ENCODE assay signal across 10 cellular contexts in the genomic region with DNA sequence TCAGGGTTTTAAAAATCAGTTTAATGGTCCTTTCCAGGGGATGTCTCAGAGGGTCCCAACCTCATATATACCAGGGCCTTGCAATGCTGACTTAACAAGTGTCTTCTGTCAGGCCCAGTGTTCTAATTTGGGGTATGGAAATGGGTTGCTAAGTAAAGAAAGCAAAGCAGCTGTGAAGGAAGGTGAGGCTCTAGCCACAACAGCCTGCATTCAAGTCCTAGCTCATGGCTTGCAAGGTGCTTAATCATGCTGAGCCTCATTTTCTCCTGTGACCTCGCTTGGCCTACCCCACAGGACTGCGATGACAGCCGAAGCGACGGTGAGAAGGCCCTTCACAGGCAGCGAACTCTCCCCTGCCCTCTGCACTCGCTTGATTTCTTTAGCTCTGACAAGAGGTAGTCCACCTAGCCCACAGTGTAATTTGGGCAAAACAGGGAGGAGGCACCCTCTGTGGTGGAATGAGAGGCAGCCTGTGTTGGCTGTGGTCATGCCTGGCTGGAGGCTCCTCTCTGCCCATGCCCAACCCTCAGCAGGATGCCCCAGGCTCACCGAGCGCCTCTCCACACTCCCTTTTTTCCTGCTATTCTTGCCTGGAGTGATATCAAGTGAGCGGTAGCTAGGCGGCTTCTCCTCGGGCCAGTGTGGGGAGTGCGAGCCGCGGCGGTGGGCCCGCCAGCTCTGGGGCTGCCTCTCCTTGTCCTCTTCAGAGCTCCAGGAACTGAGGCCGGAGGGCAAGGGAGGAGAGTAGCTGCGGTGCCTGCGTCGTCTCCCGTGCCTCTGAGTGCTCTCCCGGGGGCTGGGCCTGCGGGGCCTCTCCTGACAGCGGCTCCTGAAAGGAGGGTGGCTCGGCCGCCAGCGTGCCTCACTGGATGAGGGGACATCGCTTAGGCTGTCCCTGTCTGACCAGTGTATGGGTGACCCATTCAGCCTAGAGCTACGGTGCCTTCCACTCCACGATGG. TPM values are rescaled to one million over a fixed set of nuclear protein-coding genes. Genes with fewer than 3 reads are reported as not detected.
DNase-seq lines count a peak whose midpoint lies in the region; ATAC-seq and TF ChIP-seq lines count a peak whose summit lies in the region.
"Had no signal": no experiment of that assay in that cellular context is flagged by ENCODE, and none has a peak within 500 bp of the region (broad histone marks: within the 10 kb centered on the region; RNA-seq: fewer than 3 reads in every experiment).

No MANE protein-coding gene starts in this region.

- peaks cover 11% of the 10 kb centered on the region for H3K36me3 Mint-ChIP-seq in IgD-negative memory B cell

- no peaks in the 10 kb centered on the region for H3K27me3 ChIP-seq in spleen (replicated peaks in 1 of 7)
- no peaks in the 10 kb centered on the region for H3K27me3 ChIP-seq in testis
- H3K27me3 ChIP-seq: right atrium auricular region had no signal

- H3K4me3 ChIP-seq in spleen (no peak overlapping the region), testis (no peak overlapping the region)
- H3K4me3 ChIP-seq: right atrium auricular region had no signal

- peak; percentile 53 for ATAC-seq in GM19035 (IDR thresholded peaks at IDR 0.05; ENCODE audit: unreplicated experiment)
- peak; percentile 52 for ATAC-seq in HG02763 (IDR thresholded peaks at IDR 0.05; ENCODE audit: unreplicated experiment)

- H3K9me3 ChIP-seq in spleen: no peaks in the 10 kb centered on the region
- no peaks in the 10 kb centered on the region for H3K9me3 ChIP-seq in testis
- H3K9me3 ChIP-seq: right atrium auricular region had no signal

- intact Hi-C loops in spleen (cut with DNase I; ENCODE audit: low total_unique reads) (no loop called here), testis (cut with DNase I; ENCODE audit: low total_unique reads) (no loop called here)

- no peak for TF ChIP-seq CTCF in spleen (IDR thresholded peaks at IDR 0.05 in 8 of 11, conservative IDR thresholded peaks at IDR 0.05 in 3 of 11)
- TF ChIP-seq CTCF in testis (IDR thresholded peaks at IDR 0.05): no peak

- WGBS in spleen, 5 donors: 84 to 91% (median 89%) methylated on average over 28 to 31 of the region's 31 CpGs
- WGBS in testis, 2 donors: 89 to 96% methylated on average over 23 to 31 of the region's 31 CpGs

- H3K4me1 Mint-ChIP-seq in IgD-negative memory B cell: peaks cover 58 to 72% (median 66%) of the 10 kb centered on the region in 3 donors

- H3K27ac Mint-ChIP-seq in IgD-negative memory B cell: peak overlapping the region; percentile 72 to 93 (median 87)

- H3K27ac ChIP-seq in spleen (peak overlapping the region in 5 of 8 donors; percentile 26 to 87 (median 35)), substantia nigra (ENCODE audit: low read depth, low read length, poor library complexity, severe bottlenecking) (no peak overlapping the region), testis (no peak overlapping the region)
- H3K27ac ChIP-seq: right atrium auricular region had no signal

- no peaks in the 10 kb centered on the region for H3K9me3 Mint-ChIP-seq in IgD-negative memory B cell

- H3K4me3 Mint-ChIP-seq in IgD-negative memory B cell: peak overlapping the region; percentile 22 to 90 (median 64)

- H3K4me1 ChIP-seq in spleen (peaks cover 6 to 79% (median 50%) of the 10 kb centered on the region in 6 donors), testis (peaks cover 12% of the 10 kb centered on the region)

- no peaks in the 10 kb centered on the region for H3K27me3 Mint-ChIP-seq in IgD-negative memory B cell

- H3K36me3 ChIP-seq in spleen (no peaks in the 10 kb centered on the region), testis (ENCODE audit: low read depth, missing control alignments) (no peaks in the 10 kb centered on the region)
- H3K36me3 ChIP-seq: right atrium auricular region had no signal

- DNase-seq in spleen: peak; percentile 81
- DNase-seq in activated CD8-positive, alpha-beta memory T cell treated with anti-CD3 and anti-CD28 coated beads, Interleukin-2, amount 50 U/mL, for 4 hours: no peak
- DNase-seq in substantia nigra (lab: John Stamatoyannopoulos, UW): no peak
- no peak for DNase-seq in testis
- DNase-seq: NCI-H187, SHP77 treated with DMSO at 0.1 percent for 48 hours had no signal

- TF ChIP-seq POLR2A in spleen (IDR thresholded peaks at IDR 0.05) (no peak), testis (IDR thresholded peaks at IDR 0.05) (no peak)

RNA-seq across cellular contexts. Expression of a gene that starts 29.2 kb away (rescaled TPM):
- polyA plus RNA-seq in IgD-negative memory B cell: 4.0 TPM
- 1 to 10 TPM in 5 of 7 donors, under 1 TPM in 2; 0.60 to 3.1 (median 1.2) TPM for total RNA-seq in spleen
- polyA plus RNA-seq in spleen: under 1 TPM; 0.26 to 0.86 (median 0.56) TPM
- 1 to 10 TPM; 3.2 TPM for total RNA-seq in testis
- polyA plus RNA-seq in testis (ENCODE audit: insufficient read depth, low read depth, low replicate concordance): 1.4 TPM
- total RNA-seq: right atrium auricular region had no signal

Comparison
In these comparisons a context has a peak if more than half of its experiments do, and no peak if none do; other contexts are left out.
1. H3K27ac ChIP-seq: peak in spleen (5 of 8); none in substantia nigra (single experiment) and testis (0 of 2).